34 cellular contexts compared by ENCODE assay signal in genomic region chr7:7118822-7119221, GRCh38.
"Had no signal": no experiment of that assay in that cellular context is flagged by ENCODE, and none has a peak within 500 bp of the region (broad histone marks: within the 10 kb centered on the region; RNA-seq: fewer than 3 reads in every experiment).

No MANE protein-coding gene starts in this region.

- H3K27ac Mint-ChIP-seq: activated B cell treated with CpG ODN at 0.5 μM for 24 hours; activated CD8-positive, alpha-beta T cell treated with anti-CD3 and anti-CD28 coated beads for 36 hours; activated naive CD4-positive, alpha-beta T cell treated with anti-CD3 and anti-CD28 coated beads, Interleukin-2, amount 50 U/mL, for 24 hours; activated naive CD8-positive, alpha-beta T cell treated with anti-CD3 and anti-CD28 coated beads for 36 hours; activated naive CD8-positive, alpha-beta T cell treated with anti-CD3 and anti-CD28 coated beads, Interleukin-2, amount 50 U/mL, for 24 hours; activated T-helper 17 cell treated with anti-CD3 and anti-CD28 coated beads, Interleukin-2, amount 50 U/mL, for 72 hours; effector memory CD8-positive, alpha-beta T cell; T-helper 17 cell; T-helper 2 cell treated with Interferon-gamma antibody and Interleukin-4, amounts not matched to agents 5 μg/mL and 100 μg/mL, for 36 hours had no signal

- DNase-seq: activated B cell treated with CpG ODN at 0.5 μM for 24 hours; activated CD4-positive, alpha-beta T cell treated with anti-CD3 and anti-CD28 coated beads for 48 hours; activated CD4-positive, alpha-beta T cell treated with anti-CD3 and anti-CD28 coated beads, Interleukin-2, amount 50 U/mL, for 1 hour; activated CD4-positive, alpha-beta T cell treated with anti-CD3 and anti-CD28 coated beads, Interleukin-2, amount 50 U/mL, for 48 hours; activated CD8-positive, alpha-beta memory T cell treated with anti-CD3 and anti-CD28 coated beads for 24 hours; activated CD8-positive, alpha-beta T cell treated with anti-CD3 and anti-CD28 coated beads for 36 hours; activated effector memory CD4-positive, alpha-beta T cell treated with Interleukin-2 at 50 U/mL for 16 hours; activated gamma-delta T cell treated with Interleukin-2 at 50 U/mL for 16 hours; activated naive CD4-positive, alpha-beta T cell treated with Interleukin-2 at 50 U/mL for 16 hours; activated naive CD8-positive, alpha-beta T cell treated with anti-CD3 and anti-CD28 coated beads for 36 hours; activated naive CD8-positive, alpha-beta T cell treated with anti-CD3 and anti-CD28 coated beads, Interleukin-2, amount 50 U/mL, for 24 hours; activated T-cell treated with anti-CD3 and anti-CD28 coated beads, Interleukin-2, amount 50 U/mL, for 4 hours; adrenal gland; amygdala; aorta; body of pancreas; caudate nucleus; cortex of kidney; dermis blood vessel endothelial cell; effector CD4-positive, alpha-beta T cell; effector memory CD8-positive, alpha-beta T cell; esophagus squamous epithelium; foreskin melanocyte; heart right ventricle; T-helper 1 cell; T-helper 17 cell; T1000 had no signal

- H3K27ac ChIP-seq: adrenal gland, body of pancreas, epithelial cell of prostate, esophagus squamous epithelium, gastroesophageal sphincter, heart right ventricle had no signal

- ATAC-seq: activated CD4-positive, CD25-positive, alpha-beta regulatory T cell treated with anti-CD3 and anti-CD28 coated beads, Interleukin-2, amount 50 U/mL, for 24 hours; activated CD8-positive, alpha-beta T cell treated with anti-CD3 and anti-CD28 coated beads for 36 hours; activated naive CD8-positive, alpha-beta T cell treated with anti-CD3 and anti-CD28 coated beads, Interleukin-2, amount 50 U/mL, for 24 hours; activated T-cell treated with anti-CD3 and anti-CD28 coated beads, Interleukin-2, amount 50 U/mL, for 4 hours; activated T-helper 17 cell treated with anti-CD3 and anti-CD28 coated beads, Interleukin-2, amount 50 U/mL, for 72 hours; body of pancreas; effector memory CD8-positive, alpha-beta T cell; gastroesophageal sphincter; heart right ventricle; T-helper 17 cell had no signal

- H3K36me3 ChIP-seq: adrenal gland, esophagus squamous epithelium, gastroesophageal sphincter, heart right ventricle had no signal

- H3K4me1 ChIP-seq: adrenal gland, gastroesophageal sphincter had no signal

- H3K4me3 Mint-ChIP-seq: activated B cell treated with CpG ODN at 0.5 μM for 24 hours; activated CD8-positive, alpha-beta T cell treated with anti-CD3 and anti-CD28 coated beads for 36 hours; activated naive CD4-positive, alpha-beta T cell treated with anti-CD3 and anti-CD28 coated beads, Interleukin-2, amount 50 U/mL, for 24 hours; activated naive CD8-positive, alpha-beta T cell treated with anti-CD3 and anti-CD28 coated beads for 36 hours; activated naive CD8-positive, alpha-beta T cell treated with anti-CD3 and anti-CD28 coated beads, Interleukin-2, amount 50 U/mL, for 24 hours; activated T-cell treated with anti-CD3 and anti-CD28 coated beads, Interleukin-2, amount 50 U/mL, for 4 hours; activated T-helper 17 cell treated with anti-CD3 and anti-CD28 coated beads, Interleukin-2, amount 50 U/mL, for 72 hours; effector memory CD8-positive, alpha-beta T cell; T-helper 17 cell; T-helper 2 cell treated with Interferon-gamma antibody and Interleukin-4, amounts not matched to agents 5 μg/mL and 100 μg/mL, for 36 hours had no signal

- H3K27me3 ChIP-seq: adrenal gland, body of pancreas, esophagus squamous epithelium, gastroesophageal sphincter, heart right ventricle had no signal

- H3K4me3 ChIP-seq: adrenal gland, body of pancreas, esophagus squamous epithelium, gastroesophageal sphincter, heart right ventricle had no signal

- H3K9me3 ChIP-seq: adrenal gland, body of pancreas, esophagus squamous epithelium, gastroesophageal sphincter, heart right ventricle had no signal

- H3K27me3 Mint-ChIP-seq: activated B cell treated with CpG ODN at 0.5 μM for 24 hours; activated CD8-positive, alpha-beta T cell treated with anti-CD3 and anti-CD28 coated beads for 36 hours; activated naive CD4-positive, alpha-beta T cell treated with anti-CD3 and anti-CD28 coated beads, Interleukin-2, amount 50 U/mL, for 24 hours; activated naive CD8-positive, alpha-beta T cell treated with anti-CD3 and anti-CD28 coated beads for 36 hours; activated naive CD8-positive, alpha-beta T cell treated with anti-CD3 and anti-CD28 coated beads, Interleukin-2, amount 50 U/mL, for 24 hours; activated T-helper 17 cell treated with anti-CD3 and anti-CD28 coated beads, Interleukin-2, amount 50 U/mL, for 72 hours; effector memory CD8-positive, alpha-beta T cell had no signal

- H3K36me3 Mint-ChIP-seq: activated naive CD4-positive, alpha-beta T cell treated with anti-CD3 and anti-CD28 coated beads, Interleukin-2, amount 50 U/mL, for 24 hours; activated naive CD8-positive, alpha-beta T cell treated with anti-CD3 and anti-CD28 coated beads for 36 hours had no signal

- H3K9me3 Mint-ChIP-seq: activated B cell treated with CpG ODN at 0.5 μM for 24 hours; activated CD8-positive, alpha-beta T cell treated with anti-CD3 and anti-CD28 coated beads for 36 hours; activated naive CD4-positive, alpha-beta T cell treated with anti-CD3 and anti-CD28 coated beads, Interleukin-2, amount 50 U/mL, for 24 hours; activated naive CD8-positive, alpha-beta T cell treated with anti-CD3 and anti-CD28 coated beads for 36 hours; activated naive CD8-positive, alpha-beta T cell treated with anti-CD3 and anti-CD28 coated beads, Interleukin-2, amount 50 U/mL, for 24 hours; activated T-cell treated with anti-CD3 and anti-CD28 coated beads, Interleukin-2, amount 50 U/mL, for 4 hours; effector memory CD8-positive, alpha-beta T cell; T-helper 2 cell treated with Interferon-gamma antibody and Interleukin-4, amounts not matched to agents 5 μg/mL and 100 μg/mL, for 36 hours had no signal

- FAIRE-seq: colon had no signal

- H3K4me1 Mint-ChIP-seq: activated B cell treated with CpG ODN at 0.5 μM for 24 hours; activated naive CD8-positive, alpha-beta T cell treated with anti-CD3 and anti-CD28 coated beads for 36 hours; activated naive CD8-positive, alpha-beta T cell treated with anti-CD3 and anti-CD28 coated beads, Interleukin-2, amount 50 U/mL, for 24 hours; activated T-helper 17 cell treated with anti-CD3 and anti-CD28 coated beads, Interleukin-2, amount 50 U/mL, for 72 hours had no signal
